In the genomic region with DNA sequence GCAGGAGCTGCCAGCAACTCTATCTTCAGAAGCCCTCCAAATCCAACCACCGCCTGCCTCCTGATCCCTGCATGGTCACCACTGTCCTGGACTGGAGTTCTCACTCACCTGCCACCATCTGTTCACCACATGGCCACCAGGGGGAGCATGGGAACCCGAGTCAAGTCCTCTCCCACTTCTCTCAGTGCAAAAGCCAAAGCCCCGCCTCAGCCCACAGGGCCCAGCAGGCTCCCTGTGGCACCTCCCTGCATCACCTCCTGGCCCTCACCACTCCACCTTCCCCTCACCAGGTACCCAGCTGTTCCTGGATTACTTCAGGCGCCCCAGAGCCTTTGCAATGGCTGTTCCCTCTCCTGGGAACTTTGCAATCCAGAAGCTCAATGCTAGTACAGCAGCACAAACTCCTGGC, we compare ENCODE assay signal across 7 cellular contexts.
DNase-seq lines count a peak whose midpoint lies in the region; ATAC-seq and TF ChIP-seq lines count a peak whose summit lies in the region.

No MANE protein-coding gene starts in this region.

- DNase-seq in NCI-H146 (lab: John Stamatoyannopoulos, UW) = peak; percentile 89
- peak; percentile 53 for DNase-seq in T-helper 22 cell (ENCODE audit: low read depth)
- DNase-seq in amygdala (lab: John Stamatoyannopoulos, UW) = peak in 50 of 56 donors; percentile 6 to 80 (median 36)
- DNase-seq in hepatic stellate cell (ENCODE audit: low spot score) = peak; percentile 88
- DNase-seq in stimulated activated CD4-positive, alpha-beta T cell treated with anti-CD3 and anti-CD28 coated beads, Interleukin-12 subunit alpha, Interleukin-12 subunit beta, amount 100 ng/mL, for 24 hours (ENCODE audit: low read depth in 2 of 2) = peak; percentile 66 to 93

- ATAC-seq in HG02763 (IDR thresholded peaks at IDR 0.05; ENCODE audit: unreplicated experiment) = no peak

- TF ChIP-seq CTCF in GM12873 (IDR thresholded peaks at IDR 0.05; ENCODE audit: insufficient read depth, low read depth, low read length, missing control alignments) = peak; percentile 97

Comparison
In these comparisons a context has a peak if more than half of its experiments do, and no peak if none do; other contexts are left out.
1. DNase-seq: peak in every context shown above with its lines; median percentile 89 in NCI-H146; 88 in hepatic stellate cell; 80 in stimulated activated CD4-positive, alpha-beta T cell treated with anti-CD3 and anti-CD28 coated beads, Interleukin-12 subunit alpha, Interleukin-12 subunit beta, amount 100 ng/mL, for 24 hours; 53 in T-helper 22 cell; 36 in amygdala.